29 cellular contexts compared by ENCODE assay signal in genomic region chr5:67310740-67311139, GRCh38.
"Had no signal": no experiment of that assay in that cellular context is flagged by ENCODE, and none has a peak within 500 bp of the region (broad histone marks: within the 10 kb centered on the region; RNA-seq: fewer than 3 reads in every experiment).

No MANE protein-coding gene starts in this region.

- H3K36me3 ChIP-seq: MG63, SJSA1 had no signal

- FAIRE-seq: K562, RCC 7860 had no signal

- H3K27me3 ChIP-seq: MG63, SJSA1 had no signal

- H3K27ac ChIP-seq: PC-9, SJSA1 had no signal

- H3K9me3 ChIP-seq: SJSA1, SK-N-SH had no signal

- DNase-seq: Kasumi-1, KG1, MG63, NCI-H1048, NCI-H1092 treated with DMSO at 0.1 percent for 48 hours, NCI-H1105 treated with DMSO at 0.1 percent for 48 hours, NCI-H1436, NCI-H146, NCI-H1694, NCI-H1930, NCI-H2081 treated with DMSO at 0.1 percent for 48 hours, NCI-H2107, NCI-H2171, NCI-H226, NCI-H446 treated with DMSO at 0.1 percent for 48 hours, NCI-H510A, NCI-H524, NCI-H526, NCI-H69, NCI-H748 treated with DMSO at 0.1 percent for 48 hours, NCI-H82, PC-9, Right ventricle myocardium superior, SHP77 treated with DMSO at 0.1 percent for 48 hours, SK-N-SH had no signal

- H3K9ac ChIP-seq: SK-N-SH had no signal

- H3K4me3 ChIP-seq: K562, MG63, PC-9, SJSA1 had no signal

- ATAC-seq: K562, Panc1 had no signal

- H2AFZ ChIP-seq: PC-9 had no signal

- H3K4me2 ChIP-seq: PC-9, SK-N-SH had no signal
